Comparison of ENCODE assay signal across 1 cellular context in the genomic region with DNA sequence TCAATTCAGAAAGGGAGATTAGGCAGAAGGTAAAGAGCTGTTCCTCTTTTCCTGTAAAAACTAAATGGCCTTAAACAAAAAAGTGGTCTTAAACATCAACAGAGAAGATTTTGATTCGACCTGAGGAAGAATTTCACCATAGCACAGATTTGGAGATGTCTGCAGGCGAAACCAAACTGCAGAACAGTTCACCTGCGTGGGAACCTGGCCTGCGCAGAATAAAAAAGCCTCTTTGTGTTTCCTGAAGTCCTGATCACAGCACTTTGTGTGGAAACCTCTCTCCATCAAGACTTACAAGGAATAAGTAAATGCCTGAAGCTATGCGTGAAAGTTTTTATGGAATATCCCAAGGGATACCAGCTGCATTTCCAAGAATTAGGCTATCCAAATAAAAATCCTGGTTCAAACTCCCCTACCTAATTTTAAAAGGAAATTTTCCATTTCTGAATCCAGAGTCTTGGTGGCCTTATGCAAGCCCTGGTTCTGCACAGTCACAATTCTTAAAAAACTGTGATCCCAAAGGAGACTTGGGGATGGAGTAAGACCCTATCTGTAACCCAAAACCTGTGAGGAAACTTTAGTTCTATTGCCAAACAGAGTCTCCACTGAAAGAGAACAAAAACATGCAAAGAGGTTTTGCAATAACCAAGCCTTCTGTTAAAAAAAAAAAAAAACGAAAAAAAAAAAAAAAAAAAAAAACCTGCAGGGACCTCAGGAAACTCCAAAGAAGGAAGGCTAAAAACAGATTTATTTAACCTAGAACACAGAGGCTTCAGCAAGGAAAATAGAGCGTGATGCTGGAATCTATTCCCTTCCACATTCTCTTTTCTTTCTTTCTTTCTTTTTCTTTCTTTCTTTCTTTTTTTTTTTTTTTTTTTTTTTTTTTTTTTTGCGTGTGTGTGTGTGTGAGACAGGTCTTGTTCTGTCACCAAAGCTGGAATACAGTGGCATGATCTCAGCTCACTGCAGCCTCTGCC.
TF ChIP-seq lines count a peak whose summit lies in the region.

No MANE protein-coding gene starts in this region.

TF ChIP-seq in IMR-90, 13 proteins besides CTCF, POLR2A, EP300 and RAD21:
- TF ChIP-seq CEBPB (IDR thresholded peaks at IDR 0.05; ENCODE audit: low read depth, low read length) (peak; percentile 86), MAFK (IDR thresholded peaks at IDR 0.05; ENCODE audit: low read depth, low read length) (no peak), NFE2L2 (IDR thresholded peaks at IDR 0.05; ENCODE audit: low read depth, low read length) (peak; percentile 50; the same call in 1 of the 2 replicates)
